In the genomic region with DNA sequence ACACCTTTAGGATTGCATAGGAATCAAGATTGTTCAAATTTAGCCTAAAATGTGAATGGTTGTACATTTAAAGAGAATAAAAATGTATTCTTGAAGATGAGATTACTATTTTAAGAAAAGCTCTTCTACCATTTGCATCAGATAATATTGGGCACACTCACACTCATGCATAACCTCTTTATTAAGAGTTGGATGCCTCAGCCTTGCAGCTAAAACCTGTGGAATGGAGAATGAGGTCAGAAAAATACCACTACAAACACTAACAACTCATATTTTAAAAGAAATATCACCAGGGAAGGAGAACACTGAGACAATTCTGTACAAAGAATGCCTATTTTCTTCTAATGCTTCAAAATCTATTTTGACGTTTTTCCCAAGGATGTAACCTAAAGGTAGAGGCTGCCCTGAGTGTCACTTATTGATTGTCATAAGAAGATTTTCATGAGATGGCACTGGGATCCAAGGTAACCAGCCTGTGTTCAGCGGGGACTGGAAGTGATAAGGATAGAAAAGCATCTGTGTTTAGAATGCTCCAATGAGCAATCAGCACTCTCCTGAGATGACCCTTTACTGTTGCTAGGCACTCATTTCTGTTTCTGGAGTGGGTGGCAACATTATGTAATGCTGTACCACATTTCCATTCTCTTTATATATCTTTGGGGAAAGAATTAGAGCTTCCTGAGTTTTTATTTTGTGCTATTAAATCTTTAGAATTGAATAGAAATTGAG, we compare ENCODE assay signal across 16 cellular contexts. TPM values are rescaled to one million over a fixed set of nuclear protein-coding genes. Genes with fewer than 3 reads are reported as not detected.
DNase-seq lines count a peak whose midpoint lies in the region; ATAC-seq and TF ChIP-seq lines count a peak whose summit lies in the region.
"Had no signal": no experiment of that assay in that cellular context is flagged by ENCODE, and none has a peak within 500 bp of the region (broad histone marks: within the 10 kb centered on the region; RNA-seq: fewer than 3 reads in every experiment).

No MANE protein-coding gene starts in this region.

- H3K4me1 ChIP-seq in right atrium auricular region: peaks cover 0 to 29% of the 10 kb centered on the region in 2 donors
- peaks cover 10% of the 10 kb centered on the region for H3K4me1 ChIP-seq in fibroblast of lung (ENCODE audit: control insufficient read depth, extremely low read depth, insufficient read depth, low read length)
- peaks cover 0 to 29% (median 13%) of the 10 kb centered on the region in 4 donors for H3K4me1 ChIP-seq in stomach
- H3K4me1 ChIP-seq: prostate gland had no signal

- intact Hi-C loops in Right ventricle myocardium superior (cut with DNase I) (no loop called here), stomach (cut with DNase I; ENCODE audit: low total_unique reads) (no loop called here)

- H3K9me3 ChIP-seq in right atrium auricular region (no peaks in the 10 kb centered on the region), fibroblast of lung (ENCODE audit: control insufficient read depth, insufficient read depth, low read depth, low read length) (no peaks in the 10 kb centered on the region), stomach (no peaks in the 10 kb centered on the region)
- H3K9me3 ChIP-seq: MG63, prostate gland had no signal

- no peak for TF ChIP-seq POLR2A in stomach (IDR thresholded peaks at IDR 0.05)

- peak overlapping the region; percentile 18 for H3K4me3 Mint-ChIP-seq in type B pancreatic cell
- H3K4me3 Mint-ChIP-seq: activated naive CD8-positive, alpha-beta T cell treated with anti-CD3 and anti-CD28 coated beads, Interleukin-2, amount 50 U/mL, for 24 hours; B cell; stimulated activated naive B cell treated with anti-CD40 and anti-IgM and Interleukin-4, amounts not matched to agents 10 μg/mL and 1 μg/mL and 100 μg/mL, for 72 hours had no signal

- no peak overlapping the region for H3K9ac ChIP-seq in fibroblast of lung (ENCODE audit: insufficient read depth, low read length)

- H3K27me3 Mint-ChIP-seq in type B pancreatic cell: no peaks in the 10 kb centered on the region
- H3K27me3 Mint-ChIP-seq: activated naive CD8-positive, alpha-beta T cell treated with anti-CD3 and anti-CD28 coated beads, Interleukin-2, amount 50 U/mL, for 24 hours; B cell; stimulated activated naive B cell treated with anti-CD40 and anti-IgM and Interleukin-4, amounts not matched to agents 10 μg/mL and 1 μg/mL and 100 μg/mL, for 72 hours had no signal

- H3K9me3 Mint-ChIP-seq in type B pancreatic cell: peaks cover under 1% of the 10 kb centered on the region
- H3K9me3 Mint-ChIP-seq: activated naive CD8-positive, alpha-beta T cell treated with anti-CD3 and anti-CD28 coated beads, Interleukin-2, amount 50 U/mL, for 24 hours; stimulated activated naive B cell treated with anti-CD40 and anti-IgM and Interleukin-4, amounts not matched to agents 10 μg/mL and 1 μg/mL and 100 μg/mL, for 72 hours had no signal

- peaks cover 17% of the 10 kb centered on the region for H3K4me1 Mint-ChIP-seq in type B pancreatic cell (ENCODE audit: unreplicated experiment)

- peaks cover 25% of the 10 kb centered on the region for H3K79me2 ChIP-seq in fibroblast of lung (ENCODE audit: control insufficient read depth, insufficient read depth, low read length)

- TF ChIP-seq CTCF in right atrium auricular region (IDR thresholded peaks at IDR 0.05): no peak
- no peak for TF ChIP-seq CTCF in fibroblast of lung (conservative IDR thresholded peaks at IDR 0.05 in 1 of 2, IDR thresholded peaks at IDR 0.05 in 1 of 2; ENCODE audit: low read depth in 1 of 2, low read length in 2 of 2)
- no peak for TF ChIP-seq CTCF in type B pancreatic cell (conservative IDR thresholded peaks at IDR 0.05)
- no peak for TF ChIP-seq CTCF in stomach (IDR thresholded peaks at IDR 0.05)

- ATAC-seq in Right ventricle myocardium superior (ENCODE audit: poor library complexity): peak; percentile 82
- ATAC-seq: activated naive CD8-positive, alpha-beta T cell treated with anti-CD3 and anti-CD28 coated beads, Interleukin-2, amount 50 U/mL, for 24 hours; stimulated activated naive B cell treated with anti-CD40 and anti-IgM and Interleukin-4, amounts not matched to agents 10 μg/mL and 1 μg/mL and 100 μg/mL, for 72 hours had no signal

- H3K27ac ChIP-seq in right atrium auricular region: no peak overlapping the region
- H3K27ac ChIP-seq in fibroblast of lung (ENCODE audit: insufficient read depth, low read length): peak overlapping the region; percentile 23
- H3K27ac ChIP-seq in stomach: no peak overlapping the region
- H3K27ac ChIP-seq: prostate gland, SK-N-MC had no signal

- H3K4me3 ChIP-seq in right atrium auricular region: no peak overlapping the region
- no peak overlapping the region for H3K4me3 ChIP-seq in fibroblast of lung (replicated peaks in 1 of 4; ENCODE audit: control extremely low read depth in 1 of 4, insufficient read depth in 1 of 4, low read depth in 3 of 4, low read length in 4 of 4)
- no peak overlapping the region for H3K4me3 ChIP-seq in stomach
- H3K4me3 ChIP-seq: MG63, prostate gland, SK-N-MC had no signal

- no peak for TF ChIP-seq EP300 in stomach (IDR thresholded peaks at IDR 0.05)

- H3K27ac Mint-ChIP-seq in type B pancreatic cell: peak overlapping the region; percentile 46
- H3K27ac Mint-ChIP-seq: activated naive CD8-positive, alpha-beta T cell treated with anti-CD3 and anti-CD28 coated beads, Interleukin-2, amount 50 U/mL, for 24 hours; B cell; stimulated activated naive B cell treated with anti-CD40 and anti-IgM and Interleukin-4, amounts not matched to agents 10 μg/mL and 1 μg/mL and 100 μg/mL, for 72 hours had no signal

- no peak overlapping the region for H2AFZ ChIP-seq in fibroblast of lung (ENCODE audit: low read length)

- WGBS in stomach, 5 donors: 82 to 94% (median 90%) methylated on average over 2 of the region's 2 CpGs

- H3K4me2 ChIP-seq in fibroblast of lung (ENCODE audit: extremely low read depth, insufficient read depth, low read length): no peak overlapping the region

- H4K20me1 ChIP-seq in fibroblast of lung (ENCODE audit: control insufficient read depth, extremely low read depth, insufficient read depth, low read length): no peaks in the 10 kb centered on the region

- peaks cover 12% of the 10 kb centered on the region for H3K36me3 Mint-ChIP-seq in type B pancreatic cell

- H3K27me3 ChIP-seq in right atrium auricular region (no peaks in the 10 kb centered on the region), fibroblast of lung (ENCODE audit: control insufficient read depth, insufficient read depth, low read length) (no peaks in the 10 kb centered on the region), stomach (no peaks in the 10 kb centered on the region)
- H3K27me3 ChIP-seq: MG63 had no signal

- H3K36me3 ChIP-seq in right atrium auricular region (no peaks in the 10 kb centered on the region), fibroblast of lung (ENCODE audit: control insufficient read depth, insufficient read depth, low read length) (no peaks in the 10 kb centered on the region), stomach (no peaks in the 10 kb centered on the region)
- H3K36me3 ChIP-seq: prostate gland had no signal

- DNase-seq in Right ventricle myocardium superior (no peak), right atrium auricular region (ENCODE audit: low spot score) (no peak), NCI-H226 (peak; percentile 32), fibroblast of lung (ENCODE audit: low read depth in 2 of 2) (peak in 1 of 2 donors; percentile 67), type B pancreatic cell (ENCODE audit: extremely low spot score, unreplicated experiment) (no peak), GF-D8 (lab: John Stamatoyannopoulos, UW) (no peak), UCSD-AML1 (lab: John Stamatoyannopoulos, UW; ENCODE audit: unreplicated experiment) (no peak), stomach (no peak)
- DNase-seq: activated naive CD8-positive, alpha-beta T cell treated with anti-CD3 and anti-CD28 coated beads, Interleukin-2, amount 50 U/mL, for 24 hours; H7; MG63; stimulated activated CD4-positive, alpha-beta T cell treated with anti-CD3 and anti-CD28 coated beads, Interleukin-4, amount 100 ng/mL, for 24 hours; stimulated activated naive B cell treated with anti-CD40 and anti-IgM and Interleukin-4, amounts not matched to agents 10 μg/mL and 1 μg/mL and 100 μg/mL, for 72 hours had no signal

RNA-seq across cellular contexts. Expression of gene REEP3, which starts 26.6 kb away (rescaled TPM):
- 14.0 TPM for total RNA-seq in Right ventricle myocardium superior
- 10 to 100 TPM; 41.4 to 42.7 TPM for total RNA-seq in right atrium auricular region
- total RNA-seq in fibroblast of lung: 56.5 and 67.5 TPM in 2 replicates
- polyA plus RNA-seq in fibroblast of lung: 51.8 and 86.6 TPM in 2 replicates
- 24.9 and 38.1 TPM in 2 replicates for polyA plus RNA-seq in fibroblast of lung (2012)
- 9.0 and 9.2 TPM in 2 replicates for polyA minus RNA-seq in fibroblast of lung (ENCODE audit: low replicate concordance)
- 38.1 and 57.0 TPM in 2 replicates for total RNA-seq in type B pancreatic cell (ENCODE audit: low replicate concordance)
- 10 to 100 TPM; 17.1 to 90.4 (median 64.1) TPM for total RNA-seq in stomach
- polyA plus RNA-seq in stomach: 10 to 100 TPM in 1 of 3 donors, 1 to 10 TPM in 2; 7.3 to 11.3 (median 7.4) TPM
